ENCODE assay signal across 8 cellular contexts in genomic region chr18:5295981-5296705, GRCh38. TPM values are rescaled to one million over a fixed set of nuclear protein-coding genes. Genes with fewer than 3 reads are reported as not detected.
DNase-seq lines count a peak whose midpoint lies in the region; ATAC-seq and TF ChIP-seq lines count a peak whose summit lies in the region.

No MANE protein-coding gene starts in this region.

- CTCF ChIA-PET in BJ (lab: Yijun Ruan, JAX), result no interaction called here
- CTCF ChIA-PET in activated CD4-positive, alpha-beta T cell treated with anti-CD3 and anti-CD28 coated beads, Interleukin-2, amount 10 ng/mL, durations not matched to agents 7 days and 5 days (lab: Charles Lee), result interaction anchor here (0.8 to 4.7 kb wide), 4 partner anchors 12 to 64 kb away, joined by 3 to 19 read pairs (median 4); no protein-coding TSS in a partner anchor

- no peaks in the 10 kb centered on the region for H3K9me3 ChIP-seq in left lung

- peaks cover 3 to 16% of the 10 kb centered on the region in 2 donors for H3K4me1 ChIP-seq in left lung

- H3K27ac Mint-ChIP-seq in activated CD4-positive, alpha-beta T cell treated with anti-CD3 and anti-CD28 coated beads, Interleukin-2, amount 10 ng/mL, durations not matched to agents 7 days and 5 days, result peak overlapping the region; percentile 97

- H3K27ac ChIP-seq in left lung, result peak overlapping the region; percentile 97 to 98

- intact Hi-C loops in left lung (cut with DNase I), result no loop called here

- H3K4me1 Mint-ChIP-seq in activated CD4-positive, alpha-beta T cell treated with anti-CD3 and anti-CD28 coated beads, Interleukin-2, amount 10 ng/mL, durations not matched to agents 7 days and 5 days, result peaks cover 37% of the 10 kb centered on the region

- H3K36me3 Mint-ChIP-seq in activated CD4-positive, alpha-beta T cell treated with anti-CD3 and anti-CD28 coated beads, Interleukin-2, amount 10 ng/mL, durations not matched to agents 7 days and 5 days (ENCODE audit: low read depth), result peaks cover 19% of the 10 kb centered on the region

- TF ChIP-seq CTCF in BJ (IDR thresholded peaks at IDR 0.05; ENCODE audit: insufficient read depth, low read depth, low read length) (no peak), left lung (IDR thresholded peaks at IDR 0.05) (no peak)

- peak; percentile 57 for ATAC-seq in HG03457 (IDR thresholded peaks at IDR 0.05; ENCODE audit: unreplicated experiment)
- peak; percentile 85 for ATAC-seq in left lung

- peaks cover 3% of the 10 kb centered on the region for H3K27me3 ChIP-seq in BJ (ENCODE audit: control insufficient read depth, insufficient read depth, low read length)
- H3K27me3 ChIP-seq in left lung, result peaks cover 1 to 2% of the 10 kb centered on the region in 2 donors

- POLR2A ChIA-PET in BJ (lab: Charles Lee), result interaction anchor here (0.6 to 1.2 kb wide), 2 partner anchors 9 to 59 kb away, joined by 5 to 10 read pairs; no protein-coding TSS in a partner anchor
- POLR2A ChIA-PET in activated CD4-positive, alpha-beta T cell treated with anti-CD3 and anti-CD28 coated beads, Interleukin-2, amount 10 ng/mL, durations not matched to agents 7 days and 5 days (lab: Charles Lee), result interaction anchor here (0.6 to 1.8 kb wide), 4 partner anchors 58 to 442 kb away, joined by 3 to 7 read pairs (median 4); no protein-coding TSS in a partner anchor

- H3K9me3 Mint-ChIP-seq in activated CD4-positive, alpha-beta T cell treated with anti-CD3 and anti-CD28 coated beads, Interleukin-2, amount 10 ng/mL, durations not matched to agents 7 days and 5 days, result no peaks in the 10 kb centered on the region

- H3K4me3 ChIP-seq in BJ (ENCODE audit: low read depth, low read length) (peak overlapping the region; percentile 76), left lung (peak overlapping the region; percentile 67 to 73)

- DNase-seq in BJ (ENCODE audit: low read depth) (peak; percentile 87), GM19240 (ENCODE audit: insufficient read length, low spot score) (peak; percentile 77), NCI-H524 (lab: John Stamatoyannopoulos, UW) (peak; percentile 93 to 95), dedifferentiated amniotic fluid mesenchymal stem cell (ENCODE audit: extremely low spot score) (peak; percentile 92), left lung (peak; percentile 96 to 99)
- peak; percentile 93 for DNase-seq in activated CD4-positive, alpha-beta T cell treated with anti-CD3 and anti-CD28 coated beads, Interleukin-2, amount 10 ng/mL, durations not matched to agents 7 days and 5 days
- peak; percentile 90 for DNase-seq in stimulated activated CD4-positive, alpha-beta T cell treated with anti-CD3 and anti-CD28 coated beads, Interleukin-2, amount 100 ng/mL, for 4 hours (ENCODE audit: low read depth)

- H3K27me3 Mint-ChIP-seq in activated CD4-positive, alpha-beta T cell treated with anti-CD3 and anti-CD28 coated beads, Interleukin-2, amount 10 ng/mL, durations not matched to agents 7 days and 5 days, result peaks cover 15% of the 10 kb centered on the region

- peaks cover 4% of the 10 kb centered on the region; the same call in 1 of the 2 replicates for H3K36me3 ChIP-seq in BJ (ENCODE audit: control insufficient read depth, insufficient read depth, low read length)
- H3K36me3 ChIP-seq in left lung, result peaks cover 0 to 7% of the 10 kb centered on the region in 2 donors

- H3K4me3 Mint-ChIP-seq in activated CD4-positive, alpha-beta T cell treated with anti-CD3 and anti-CD28 coated beads, Interleukin-2, amount 10 ng/mL, durations not matched to agents 7 days and 5 days, result peak overlapping the region; percentile 88

RNA-seq across cellular contexts. Expression of gene ZBTB14, which starts 0.6 kb away (rescaled TPM):
- polyA plus RNA-seq in BJ (2011; rRNA removed), result 6.6 and 10.0 TPM in 2 replicates
- 4.8 and 5.6 TPM in 2 replicates for polyA minus RNA-seq in BJ (2011; rRNA and poly(A)+ RNA removed)
- 10 to 100 TPM; 26.6 to 27.4 TPM for total RNA-seq in activated CD4-positive, alpha-beta T cell treated with anti-CD3 and anti-CD28 coated beads, Interleukin-2, amount 10 ng/mL, durations not matched to agents 7 days and 5 days
- total RNA-seq in left lung, result 10 to 100 TPM in 1 of 2 donors, 1 to 10 TPM in 1; 8.7 to 14.3 TPM

Comparison
In these comparisons a context has a peak if more than half of its experiments do, and no peak if none do; other contexts are left out.
1. Peak in every context shown above with its lines: DNase-seq, ATAC-seq, H3K4me3 ChIP-seq and H3K27ac ChIP-seq.